Comparison of ENCODE assay signal across 8 cellular contexts in the genomic region with DNA sequence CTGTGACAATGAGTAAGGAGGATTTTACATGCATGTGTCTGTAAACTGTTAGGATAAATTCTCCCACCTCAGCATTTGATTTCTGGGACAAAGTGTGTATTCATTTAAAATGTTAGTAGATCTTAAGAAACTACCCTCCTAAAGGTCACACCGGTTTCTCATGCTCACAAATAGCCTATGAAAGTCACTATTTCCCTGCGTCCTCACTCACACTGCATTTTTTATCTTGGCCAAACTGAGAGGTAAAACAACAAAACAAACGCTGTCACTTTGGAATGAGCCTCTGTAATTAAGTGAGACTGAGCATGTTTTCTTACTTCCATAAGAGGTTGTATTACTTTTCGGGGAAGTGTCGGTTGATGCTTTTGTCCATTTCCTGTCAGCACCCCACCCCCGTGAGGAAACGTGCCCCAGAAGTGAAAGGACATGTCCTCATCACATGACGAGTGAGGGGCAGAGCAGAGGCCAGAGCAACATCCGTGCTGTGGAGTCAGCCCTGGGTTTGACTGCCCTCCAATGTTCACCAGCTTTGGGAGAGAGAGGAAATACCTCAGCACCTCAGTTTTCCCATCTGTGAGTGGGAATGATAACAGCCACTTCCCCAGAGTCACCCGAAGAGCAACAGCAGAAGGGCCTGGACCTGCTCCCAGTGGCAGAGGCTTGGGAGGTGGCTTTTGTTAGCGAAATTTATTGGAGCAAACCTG. TPM values are rescaled to one million over a fixed set of nuclear protein-coding genes. Genes with fewer than 3 reads are reported as not detected.
A peak's percentile ranks its signal among the peaks of the same experiment; 100 is the strongest.
DNase-seq lines count a peak whose midpoint lies in the region; ATAC-seq and TF ChIP-seq lines count a peak whose summit lies in the region.

No MANE protein-coding gene starts in this region.

- peak overlapping the region; percentile 85 to 94 for H3K27ac ChIP-seq in prostate gland

- no peaks in the 10 kb centered on the region for H3K27me3 ChIP-seq in prostate gland (replicated peaks; ENCODE audit: insufficient read depth)

- intact Hi-C loops in prostate gland (cut with DNase I): loop anchor here (5.0 to 10.0 kb wide), 2 partner anchors 118 to 426 kb away; no protein-coding TSS in a partner anchor

- TF ChIP-seq CTCF in fibroblast of mammary gland (conservative IDR thresholded peaks at IDR 0.05; ENCODE audit: control insufficient read depth, insufficient read depth, low read depth, low read length) (no peak), prostate gland (IDR thresholded peaks at IDR 0.05) (no peak)

- 39% methylated on average over 11 of the region's 11 CpGs for WGBS in prostate gland

- H3K36me3 ChIP-seq in prostate gland: no peaks in the 10 kb centered on the region

- DNase-seq in AML-193 (lab: John Stamatoyannopoulos, UW) (peak; percentile 66 to 80), fibroblast of mammary gland (ENCODE audit: low read depth) (peak; percentile 86), prostate gland (ENCODE audit: low spot score) (no peak), dedifferentiated amniotic fluid mesenchymal stem cell (ENCODE audit: extremely low spot score) (no peak), NCI-H345 (lab: John Stamatoyannopoulos, UW) (no peak)
- DNase-seq in activated CD4-positive, alpha-beta T cell treated with anti-CD3 and anti-CD28 coated beads, Interleukin-2, amount 50 U/mL, for 48 hours: peak; percentile 67 to 76

- no peak overlapping the region for H3K4me3 ChIP-seq in fibroblast of mammary gland (ENCODE audit: control insufficient read depth, low read depth, low read length)
- H3K4me3 ChIP-seq in prostate gland: no peak overlapping the region

- ATAC-seq in GM19372 (IDR thresholded peaks at IDR 0.05; ENCODE audit: low read depth, unreplicated experiment): peak; percentile 37
- ATAC-seq in HG03432 (IDR thresholded peaks at IDR 0.05; ENCODE audit: unreplicated experiment): peak; percentile 39

- TF ChIP-seq POLR2A in prostate gland (IDR thresholded peaks at IDR 0.05): no peak

- H3K4me1 ChIP-seq in prostate gland (replicated peaks): no peaks in the 10 kb centered on the region

- no peaks in the 10 kb centered on the region for H3K9me3 ChIP-seq in prostate gland

RNA-seq across cellular contexts. Expression of a gene that starts 3.1 kb away (rescaled TPM):
- 10 to 100 TPM; 17.3 to 32.9 TPM for total RNA-seq in prostate gland

Comparison
In these comparisons a context has a peak if more than half of its experiments do, and no peak if none do; other contexts are left out.
1. DNase-seq: peak in AML-193 (2 of 2), activated CD4-positive, alpha-beta T cell treated with anti-CD3 and anti-CD28 coated beads, Interleukin-2, amount 50 U/mL, for 48 hours (2 of 2) and fibroblast of mammary gland (single experiment); none in prostate gland (single experiment), dedifferentiated amniotic fluid mesenchymal stem cell (single experiment) and NCI-H345 (single experiment).